11 cellular contexts compared by ENCODE assay signal in genomic region chr3:97138914-97139541, GRCh38.
DNase-seq lines count a peak whose midpoint lies in the region; ATAC-seq and TF ChIP-seq lines count a peak whose summit lies in the region.
"Had no signal": no experiment of that assay in that cellular context is flagged by ENCODE, and none has a peak within 500 bp of the region (broad histone marks: within the 10 kb centered on the region; RNA-seq: fewer than 3 reads in every experiment).

No MANE protein-coding gene starts in this region.

- no peak for TF ChIP-seq POLR2A in stomach (IDR thresholded peaks at IDR 0.05)

- no peak overlapping the region for H3K9ac ChIP-seq in mammary epithelial cell (ENCODE audit: insufficient read depth, low read length)
- H3K9ac ChIP-seq: BLaER1 had no signal

- H3K27ac Mint-ChIP-seq in activated CD4-positive, alpha-beta memory T cell treated with anti-CD3 and anti-CD28 coated beads for 36 hours: no peak overlapping the region
- H3K27ac Mint-ChIP-seq: immature natural killer cell had no signal

- no peaks in the 10 kb centered on the region for H3K4me1 Mint-ChIP-seq in activated CD4-positive, alpha-beta memory T cell treated with anti-CD3 and anti-CD28 coated beads for 36 hours (ENCODE audit: low read depth)
- H3K4me1 Mint-ChIP-seq: immature natural killer cell had no signal

- no peak overlapping the region for H3K27ac ChIP-seq in mammary epithelial cell (ENCODE audit: insufficient read depth, low read depth, low read length)
- H3K27ac ChIP-seq in stomach: no peak overlapping the region
- H3K27ac ChIP-seq: BLaER1 had no signal

- peak; percentile 22 for DNase-seq in ACHN
- DNase-seq in Jurkat, Clone E6-1 (ENCODE audit: low read depth, low spot score): peak; percentile 14
- peak; percentile 1 for DNase-seq in mammary epithelial cell
- no peak for DNase-seq in activated CD4-positive, alpha-beta memory T cell treated with anti-CD3 and anti-CD28 coated beads for 36 hours
- no peak for DNase-seq in Ammon's horn (ENCODE audit: low spot score)
- DNase-seq in stomach: no peak
- no peak for DNase-seq in NOMO-1 (lab: John Stamatoyannopoulos, UW; ENCODE audit: unreplicated experiment in 2 of 2)
- DNase-seq: immature natural killer cell, NCI-H2029 had no signal

- no peak overlapping the region for H3K4me2 ChIP-seq in mammary epithelial cell (ENCODE audit: insufficient read depth, low read depth, low read length)
- H3K4me2 ChIP-seq: BLaER1 had no signal

- no peak overlapping the region for H3K4me3 ChIP-seq in Jurkat, Clone E6-1 (ENCODE audit: low read length)
- no peak overlapping the region for H3K4me3 ChIP-seq in mammary epithelial cell (replicated peaks in 1 of 3; ENCODE audit: insufficient read depth in 1 of 3, low read depth in 2 of 3, low read length in 3 of 3)
- no peak overlapping the region for H3K4me3 ChIP-seq in stomach
- H3K4me3 ChIP-seq: BLaER1 had no signal

- intact Hi-C loops in mammary epithelial cell (cut with micrococcal nuclease) (loop anchor here (1.0 kb wide), 1 partner anchor 276 kb away; no protein-coding TSS in a partner anchor), stomach (cut with DNase I; ENCODE audit: low total_unique reads) (no loop called here)
- intact Hi-C loops in activated CD4-positive, alpha-beta memory T cell treated with anti-CD3 and anti-CD28 coated beads for 36 hours (cut with micrococcal nuclease): no loop called here

- H3K4me1 ChIP-seq in mammary epithelial cell (ENCODE audit: insufficient read depth, low read length) (no peaks in the 10 kb centered on the region), stomach (no peaks in the 10 kb centered on the region)
- H3K4me1 ChIP-seq: BLaER1 had no signal

- H3K27me3 ChIP-seq in mammary epithelial cell (ENCODE audit: insufficient read depth, low read length) (no peaks in the 10 kb centered on the region), stomach (no peaks in the 10 kb centered on the region)
- H3K27me3 ChIP-seq: BLaER1 had no signal

- H3K79me2 ChIP-seq in mammary epithelial cell (ENCODE audit: insufficient read depth, low read length): no peaks in the 10 kb centered on the region

- BruUV-seq in mammary epithelial cell (replicated peaks; lab: Mats Ljungman, UMichigan): no TSS peak

- H3K9me3 ChIP-seq in mammary epithelial cell (replicated peaks; ENCODE audit: insufficient read depth, low read length): peaks cover 2% of the 10 kb centered on the region
- peaks cover 0 to 36% (median 17%) of the 10 kb centered on the region in 4 donors for H3K9me3 ChIP-seq in stomach

- ATAC-seq in GM18867 (IDR thresholded peaks at IDR 0.05; ENCODE audit: unreplicated experiment): peak; percentile 54

- H3K4me3 Mint-ChIP-seq in activated CD4-positive, alpha-beta memory T cell treated with anti-CD3 and anti-CD28 coated beads for 36 hours: no peak overlapping the region
- H3K4me3 Mint-ChIP-seq: immature natural killer cell had no signal

- peak; percentile 55 to 57 for TF ChIP-seq CTCF in mammary epithelial cell (conservative IDR thresholded peaks at IDR 0.05 in 1 of 2, IDR thresholded peaks at IDR 0.05 in 1 of 2; ENCODE audit: extremely low read depth in 1 of 2, insufficient read depth in 1 of 2, low read depth in 1 of 2, low read length in 2 of 2)
- TF ChIP-seq CTCF in stomach (IDR thresholded peaks at IDR 0.05): no peak

- dilution Hi-C loops in mammary epithelial cell (cut with HindIII; ENCODE audit: low sequenced_read_pairs): no loop called here

- H3K36me3 Mint-ChIP-seq in activated CD4-positive, alpha-beta memory T cell treated with anti-CD3 and anti-CD28 coated beads for 36 hours: no peaks in the 10 kb centered on the region
- H3K36me3 Mint-ChIP-seq: immature natural killer cell had no signal

- peaks cover 26% of the 10 kb centered on the region for H3K9me3 Mint-ChIP-seq in activated CD4-positive, alpha-beta memory T cell treated with anti-CD3 and anti-CD28 coated beads for 36 hours

- POLR2A ChIA-PET in activated CD4-positive, alpha-beta memory T cell treated with anti-CD3 and anti-CD28 coated beads for 36 hours (lab: Charles Lee): no interaction called here

- no peaks in the 10 kb centered on the region for H4K20me1 ChIP-seq in mammary epithelial cell (ENCODE audit: insufficient read depth, low read length)
- H4K20me1 ChIP-seq: BLaER1 had no signal

- no peak overlapping the region for H2AFZ ChIP-seq in mammary epithelial cell (ENCODE audit: low read depth, low read length)

- H3K36me3 ChIP-seq in mammary epithelial cell (ENCODE audit: insufficient read depth, low read length): no peaks in the 10 kb centered on the region
- H3K36me3 ChIP-seq in stomach: no peaks in the 10 kb centered on the region
- H3K36me3 ChIP-seq: BLaER1 had no signal

- in situ Hi-C loops in ACHN (cut with HindIII; ENCODE audit: low pct_ligation_motif_present, low pct_unique_long_range_greater_than_20kb, low sequenced_read_pairs): no loop called here
- in situ Hi-C loops in mammary epithelial cell (cut with MboI; ENCODE audit: low sequenced_read_pairs in 2 of 2): no loop called here

- no peaks in the 10 kb centered on the region for H3K27me3 Mint-ChIP-seq in activated CD4-positive, alpha-beta memory T cell treated with anti-CD3 and anti-CD28 coated beads for 36 hours

- TF ChIP-seq EP300 in stomach (IDR thresholded peaks at IDR 0.05): no peak

- CTCF ChIA-PET in mammary epithelial cell (lab: Charles Lee; ENCODE audit: low non-redundant PET): no interaction called here
- CTCF ChIA-PET in activated CD4-positive, alpha-beta memory T cell treated with anti-CD3 and anti-CD28 coated beads for 36 hours (lab: Charles Lee): no interaction called here

Comparison
In these comparisons a context has a peak if more than half of its experiments do, and no peak if none do; other contexts are left out.
1. DNase-seq: peak in ACHN (single experiment), Jurkat, Clone E6-1 (single experiment) and mammary epithelial cell (single experiment); none in activated CD4-positive, alpha-beta memory T cell treated with anti-CD3 and anti-CD28 coated beads for 36 hours (single experiment), Ammon's horn (single experiment), stomach (single experiment) and NOMO-1 (0 of 2).
2. CTCF ChIP-seq: peak in mammary epithelial cell (2 of 2); none in stomach (0 of 7).